In the genomic region with DNA sequence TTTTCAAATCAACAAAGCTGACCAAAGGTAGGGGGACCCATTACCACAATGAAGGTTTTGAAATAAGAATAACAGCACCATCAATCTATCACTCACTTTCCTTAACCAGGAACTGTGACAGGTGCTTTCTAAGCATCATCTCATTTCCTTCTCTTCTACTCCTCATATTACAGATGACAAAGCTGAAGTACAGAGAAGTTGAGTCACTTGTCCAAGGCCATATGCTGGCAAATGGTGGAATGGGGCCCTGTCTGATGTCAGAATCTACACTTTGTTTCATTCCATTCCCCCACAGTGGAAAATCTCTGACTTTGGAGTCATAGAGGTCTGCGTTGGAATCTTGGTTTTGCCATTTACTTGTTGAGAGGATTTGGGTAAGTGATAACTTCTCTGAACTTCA, we compare ENCODE assay signal across 16 cellular contexts.
A peak's percentile ranks its signal among the peaks of the same experiment; 100 is the strongest.
DNase-seq lines count a peak whose midpoint lies in the region; ATAC-seq and TF ChIP-seq lines count a peak whose summit lies in the region.
"Had no signal": no experiment of that assay in that cellular context is flagged by ENCODE, and none has a peak within 500 bp of the region (broad histone marks: within the 10 kb centered on the region; RNA-seq: fewer than 3 reads in every experiment).

No MANE protein-coding gene starts in this region.

- H3K36me3 ChIP-seq in endodermal cell (ENCODE audit: control insufficient read depth, insufficient read depth, low read length) (no peaks in the 10 kb centered on the region), gastrocnemius medialis (no peaks in the 10 kb centered on the region), suprapubic skin (no peaks in the 10 kb centered on the region)
- H3K36me3 ChIP-seq: BLaER1 treated with 17β-estradiol and CSF1 and Interleukin-3, amounts not matched to agents 10 nM and 100 nM; HAP-1 had no signal

- no peak for TF ChIP-seq CTCF in endodermal cell (conservative IDR thresholded peaks at IDR 0.05)
- TF ChIP-seq CTCF in gastrocnemius medialis (IDR thresholded peaks at IDR 0.05 in 4 of 5, conservative IDR thresholded peaks at IDR 0.05 in 1 of 5) = no peak
- no peak for TF ChIP-seq CTCF in suprapubic skin (IDR thresholded peaks at IDR 0.05)

- H3K4me1 Mint-ChIP-seq in endodermal cell = no peaks in the 10 kb centered on the region
- H3K4me1 Mint-ChIP-seq: CD4-positive, CD25-positive, alpha-beta regulatory T cell had no signal

- H3K9me3 ChIP-seq in endodermal cell (ENCODE audit: control insufficient read depth, low read length) (no peaks in the 10 kb centered on the region), gastrocnemius medialis (no peaks in the 10 kb centered on the region), suprapubic skin (no peaks in the 10 kb centered on the region)
- H3K9me3 ChIP-seq: HAP-1 had no signal

- no peaks in the 10 kb centered on the region for H3K27me3 ChIP-seq in endodermal cell (ENCODE audit: control insufficient read depth, insufficient read depth, low read length, poor library complexity, severe bottlenecking)
- no peaks in the 10 kb centered on the region for H3K27me3 ChIP-seq in gastrocnemius medialis
- no peaks in the 10 kb centered on the region for H3K27me3 ChIP-seq in suprapubic skin
- H3K27me3 ChIP-seq: BLaER1 treated with 17β-estradiol and CSF1 and Interleukin-3, amounts not matched to agents 10 nM and 100 nM had no signal

- peak; percentile 70 to 73 for ATAC-seq in gastrocnemius medialis
- ATAC-seq: HepG2 had no signal

- no peaks in the 10 kb centered on the region for H3K36me3 Mint-ChIP-seq in endodermal cell (ENCODE audit: low read depth)
- H3K36me3 Mint-ChIP-seq: CD4-positive, CD25-positive, alpha-beta regulatory T cell had no signal

- H3K4me1 ChIP-seq in endodermal cell (ENCODE audit: control insufficient read depth, insufficient read depth, low read length) = no peaks in the 10 kb centered on the region
- H3K4me1 ChIP-seq in gastrocnemius medialis = peaks cover 2 to 30% of the 10 kb centered on the region in 2 donors
- H3K4me1 ChIP-seq in suprapubic skin = no peaks in the 10 kb centered on the region
- H3K4me1 ChIP-seq: HAP-1 had no signal

- H3K27me3 Mint-ChIP-seq in endodermal cell (ENCODE audit: insufficient read depth) = peaks cover 2% of the 10 kb centered on the region

- intact Hi-C loops in gastrocnemius medialis (cut with DNase I; ENCODE audit: low total_unique reads) = loop anchor here (10.0 kb wide), 1 partner anchor 135 kb away; no protein-coding TSS in a partner anchor

- no peak overlapping the region for H3K4me3 ChIP-seq in endodermal cell (ENCODE audit: low read length)
- no peak overlapping the region for H3K4me3 ChIP-seq in gastrocnemius medialis
- no peak overlapping the region for H3K4me3 ChIP-seq in suprapubic skin
- H3K4me3 ChIP-seq: BLaER1 treated with 17β-estradiol and CSF1 and Interleukin-3, amounts not matched to agents 10 nM and 100 nM; HAP-1 had no signal

- TF ChIP-seq EP300 in suprapubic skin (IDR thresholded peaks at IDR 0.05) = no peak

- H3K27ac Mint-ChIP-seq in endodermal cell = no peak overlapping the region
- H3K27ac Mint-ChIP-seq: CD4-positive, CD25-positive, alpha-beta regulatory T cell had no signal

- no peak overlapping the region for H3K4me3 Mint-ChIP-seq in endodermal cell
- H3K4me3 Mint-ChIP-seq: CD4-positive, CD25-positive, alpha-beta regulatory T cell had no signal

- WGBS in endodermal cell (ENCODE audit: insufficient coverage in 1 of 2, insufficient read length in 1 of 2), 2 experiments = 100% methylated on average over 1 of the region's 1 CpG; no CpG with 5 or more reads in 1 of the 2 experiments
- 93% methylated on average over 1 of the region's 1 CpG for WGBS in suprapubic skin

- no peaks in the 10 kb centered on the region for H3K9me3 Mint-ChIP-seq in endodermal cell
- H3K9me3 Mint-ChIP-seq: CD4-positive, CD25-positive, alpha-beta regulatory T cell had no signal

- TF ChIP-seq POLR2A in gastrocnemius medialis (IDR thresholded peaks at IDR 0.05) (no peak), suprapubic skin (IDR thresholded peaks at IDR 0.05) (no peak)

- DNase-seq in DMS53 (lab: John Stamatoyannopoulos, UW) (peak; percentile 31), DMS53 treated with DMSO at 0.1 percent for 48 hours (lab: John Stamatoyannopoulos, UW; ENCODE audit: unreplicated experiment) (no peak), HT1080 (ENCODE audit: low read depth) (peak; percentile 41), endodermal cell (peak; percentile 7), gastrocnemius medialis (no peak), suprapubic skin (ENCODE audit: low spot score in 2 of 2) (no peak), hepatic stellate cell (ENCODE audit: low spot score) (no peak), midbrain (lab: John Stamatoyannopoulos, UW) (no peak)
- DNase-seq: CD4-positive, CD25-positive, alpha-beta regulatory T cell; DMS79; GDM1; GOT3 had no signal

- in situ Hi-C loops in gastrocnemius medialis (cut with MboI; ENCODE audit: low sequenced_read_pairs in 4 of 4) = loop anchor here in 1 of 4 donors (25.0 kb wide), 1 partner anchor 472 kb away; no protein-coding TSS in a partner anchor

- no peak overlapping the region for H3K27ac ChIP-seq in endodermal cell (ENCODE audit: low read depth, low read length)
- H3K27ac ChIP-seq in gastrocnemius medialis = peak overlapping the region in 2 of 4 donors; percentile 20 to 37
- no peak overlapping the region for H3K27ac ChIP-seq in suprapubic skin
- H3K27ac ChIP-seq: 22Rv1; BLaER1 treated with 17β-estradiol and CSF1 and Interleukin-3, amounts not matched to agents 10 nM and 100 nM had no signal

- H3K9ac ChIP-seq in endodermal cell (ENCODE audit: extremely low read depth, low read length, poor library complexity, severe bottlenecking) = no peak overlapping the region
- H3K9ac ChIP-seq: BLaER1 treated with 17β-estradiol and CSF1 and Interleukin-3, amounts not matched to agents 10 nM and 100 nM had no signal

Comparison
In these comparisons a context has a peak if more than half of its experiments do, and no peak if none do; other contexts are left out.
1. DNase-seq: peak in DMS53 (single experiment), HT1080 (single experiment) and endodermal cell (single experiment); none in DMS53 treated with DMSO at 0.1 percent for 48 hours (single experiment), gastrocnemius medialis (0 of 2), suprapubic skin (0 of 2), hepatic stellate cell (single experiment) and midbrain (single experiment).